12 cellular contexts compared by ENCODE assay signal in the genomic region with DNA sequence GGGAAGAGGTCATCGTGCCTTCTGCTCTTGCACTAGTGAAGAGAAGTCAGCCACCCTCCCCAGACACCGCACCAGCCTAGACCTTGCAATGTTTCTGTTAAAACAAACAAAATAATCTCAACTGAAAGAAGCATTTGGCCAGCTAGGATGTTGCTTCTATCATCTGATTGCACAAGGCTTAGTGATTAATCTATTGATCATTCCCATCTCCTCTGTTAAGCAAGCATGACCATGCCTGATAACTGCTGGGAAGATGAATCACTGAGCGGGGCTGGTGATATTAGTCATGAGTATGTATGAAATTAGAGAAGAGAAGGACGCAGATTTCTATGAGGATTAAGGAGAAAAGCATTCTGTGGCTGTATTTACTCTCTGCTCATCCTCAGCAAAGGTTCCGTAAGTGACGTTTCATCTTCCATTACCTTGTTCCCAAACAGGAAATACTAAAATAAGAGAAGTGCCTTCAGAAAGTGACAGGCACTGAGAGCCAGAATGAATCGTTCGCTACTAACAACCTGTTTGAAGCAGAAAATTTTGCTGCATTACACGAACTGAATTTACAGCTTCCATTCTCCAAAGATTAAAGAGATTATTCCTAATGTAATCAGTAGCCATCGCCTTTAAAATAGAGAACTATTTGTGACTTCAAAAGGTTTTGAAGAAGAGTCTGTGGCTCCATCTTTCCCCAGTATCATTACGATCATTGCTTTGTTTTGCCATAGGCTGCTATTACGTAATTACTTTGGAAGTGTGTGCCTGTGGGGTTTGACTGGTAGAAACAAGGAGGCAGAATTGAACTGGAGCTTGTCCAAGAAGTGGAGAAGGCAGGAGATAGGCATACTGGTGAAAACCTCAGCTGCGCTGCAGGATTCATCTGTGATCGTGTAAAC.
DNase-seq lines count a peak whose midpoint lies in the region; ATAC-seq, FAIRE-seq and TF ChIP-seq lines count a peak whose summit lies in the region.
"Had no signal": no experiment of that assay in that cellular context is flagged by ENCODE, and none has a peak within 500 bp of the region (broad histone marks: within the 10 kb centered on the region; RNA-seq: fewer than 3 reads in every experiment).

No MANE protein-coding gene starts in this region.

- ATAC-seq in HG02571 (IDR thresholded peaks at IDR 0.05; ENCODE audit: unreplicated experiment) = no peak

- DNase-seq in NCI-H2029 (lab: John Stamatoyannopoulos, UW) (peak; percentile 5), NCI-H2029 treated with DMSO at 0.1 percent for 48 hours (lab: John Stamatoyannopoulos, UW) (no peak), RPMI7951 (ENCODE audit: low read depth) (peak; percentile 67), fibroblast of mammary gland (ENCODE audit: low read depth) (peak; percentile 100), superior temporal gyrus (ENCODE audit: extremely low spot score) (peak; percentile 53), GM12892 (ENCODE audit: insufficient read length) (no peak), NCI-H1694 treated with DMSO at 0.1 percent for 48 hours (lab: John Stamatoyannopoulos, UW) (no peak)
- DNase-seq: islet precursor cell, SHP77 treated with DMSO at 0.1 percent for 48 hours had no signal

- no peak for TF ChIP-seq CTCF in fibroblast of mammary gland (conservative IDR thresholded peaks at IDR 0.05; ENCODE audit: control insufficient read depth, insufficient read depth, low read depth, low read length)

- TF ChIP-seq POLR2A in GM12892 (IDR thresholded peaks at IDR 0.05; ENCODE audit: low read depth, low read length) = no peak

- no peak for FAIRE-seq in GM12892 (lab: Jason Lieb, UNC)
- FAIRE-seq: A204.1 had no signal

- H3K4me3 ChIP-seq in fibroblast of mammary gland (ENCODE audit: control insufficient read depth, low read depth, low read length) = peak overlapping the region; percentile 20
- H3K4me3 ChIP-seq: coronary artery had no signal

Comparison
In these comparisons a context has a peak if more than half of its experiments do, and no peak if none do; other contexts are left out.
1. DNase-seq: peak in NCI-H2029 (single experiment), RPMI7951 (single experiment), fibroblast of mammary gland (single experiment) and superior temporal gyrus (single experiment); none in NCI-H2029 treated with DMSO at 0.1 percent for 48 hours (single experiment), GM12892 (single experiment) and NCI-H1694 treated with DMSO at 0.1 percent for 48 hours (single experiment).